ENCODE assay signal across 9 cellular contexts in the genomic region with DNA sequence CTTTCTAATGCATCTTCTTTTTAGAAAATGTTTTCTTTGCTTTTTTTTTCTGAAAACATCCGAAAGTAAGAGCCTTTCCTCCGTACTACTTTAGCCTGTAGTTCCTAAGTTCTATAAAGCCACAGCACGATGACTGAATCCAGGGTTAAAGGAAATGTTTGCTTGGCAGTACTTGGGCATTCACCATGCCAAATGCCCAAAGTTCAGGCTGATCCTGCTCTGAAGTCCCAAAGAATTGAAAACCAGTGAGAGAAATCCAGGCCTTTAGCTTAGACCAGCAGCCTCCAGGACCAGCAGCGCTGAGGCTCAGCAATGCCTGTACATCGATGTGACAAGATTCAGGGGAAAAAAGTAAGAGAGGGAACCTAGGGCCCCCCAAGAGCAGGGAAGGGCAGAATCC. TPM values are rescaled to one million over a fixed set of nuclear protein-coding genes. Genes with fewer than 3 reads are reported as not detected.
"Had no signal": no experiment of that assay in that cellular context is flagged by ENCODE, and none has a peak within 500 bp of the region (broad histone marks: within the 10 kb centered on the region; RNA-seq: fewer than 3 reads in every experiment).

No MANE protein-coding gene starts in this region.

- FAIRE-seq: K562 had no signal

- H2AFZ ChIP-seq: GM23248 had no signal

- H3K9ac ChIP-seq: GM23248 had no signal

- H3K9me3 ChIP-seq: HAP-1 had no signal

- DNase-seq: GOT3, H7, HFFc6, IMR-90 had no signal

- H3K27ac ChIP-seq: GM23248, HL-60 had no signal

- ATAC-seq: K562 had no signal

- H3K4me3 ChIP-seq: GM23248, HAP-1, K562 had no signal

- H3K4me1 ChIP-seq: HAP-1 had no signal

- H3K36me3 ChIP-seq: HAP-1 had no signal

RNA-seq across cellular contexts. Expression of a gene that starts 35.1 kb away (rescaled TPM):
- total RNA-seq: H4, HFFc6, IMR-90, K562 had no signal
- polyA plus RNA-seq: GM23248, K562 had no signal
